ENCODE assay signal across 8 cellular contexts in genomic region chr1:169586395-169587255, GRCh38. TPM values are rescaled to one million over a fixed set of nuclear protein-coding genes. Genes with fewer than 3 reads are reported as not detected.
DNase-seq lines count a peak whose midpoint lies in the region; ATAC-seq and TF ChIP-seq lines count a peak whose summit lies in the region.

Gene F5 (minus strand): TSS chr1:169586481. CDS start chr1:169586386, 95 bp downstream.

- 28% methylated on average over 15 of the region's 15 CpGs; no CpG with 5 or more reads in 1 of the 2 donors for WGBS in transverse colon (ENCODE audit: low coverage in 1 of 2), 2 donors

- H3K4me3 Mint-ChIP-seq in activated naive CD4-positive, alpha-beta T cell treated with anti-CD3 and anti-CD28 coated beads, Interleukin-2, amount 50 U/mL, for 24 hours, result peak within 1 kb of the TSS; percentile 99

- H2AFZ ChIP-seq in parathyroid adenoma, result peak within 1 kb of the TSS; percentile 65

- H3K4me3 ChIP-seq in cardiac muscle cell (no peak within 1 kb of the TSS), parathyroid adenoma (ENCODE audit: low read depth, low read length) (no peak within 1 kb of the TSS), transverse colon (peak within 1 kb of the TSS in 2 of 4 donors; percentile 7 to 35)

- H3K4me1 ChIP-seq in cardiac muscle cell (ENCODE audit: low read depth) (no peaks in the 10 kb centered on the region), parathyroid adenoma (no peaks in the 10 kb centered on the region), transverse colon (peaks cover 0 to 11% (median 4%) of the 10 kb centered on the region in 4 donors)

- peaks cover 18% of the 10 kb centered on the region for H3K36me3 Mint-ChIP-seq in activated naive CD4-positive, alpha-beta T cell treated with anti-CD3 and anti-CD28 coated beads, Interleukin-2, amount 50 U/mL, for 24 hours

- in situ Hi-C loops in transverse colon (cut with MboI; ENCODE audit: low pct_ligation_motif_present in 1 of 4, low pct_unique_long_range_greater_than_20kb in 1 of 4, low sequenced_read_pairs in 3 of 4), result loop anchor here in 1 of 4 donors (25.0 kb wide), 1 partner anchor 226 kb away; no protein-coding TSS in a partner anchor

- H3K9me3 Mint-ChIP-seq in activated naive CD4-positive, alpha-beta T cell treated with anti-CD3 and anti-CD28 coated beads, Interleukin-2, amount 50 U/mL, for 24 hours, result no peaks in the 10 kb centered on the region

- no peaks in the 10 kb centered on the region for H3K36me3 ChIP-seq in cardiac muscle cell
- H3K36me3 ChIP-seq in parathyroid adenoma (ENCODE audit: control insufficient read depth, insufficient read depth, low read length), result no peaks in the 10 kb centered on the region
- H3K36me3 ChIP-seq in transverse colon, result no peaks in the 10 kb centered on the region

- peaks cover 72% of the 10 kb centered on the region for H3K4me1 Mint-ChIP-seq in activated naive CD4-positive, alpha-beta T cell treated with anti-CD3 and anti-CD28 coated beads, Interleukin-2, amount 50 U/mL, for 24 hours

- no peaks in the 10 kb centered on the region for H3K79me2 ChIP-seq in parathyroid adenoma

- no peak within 1 kb of the TSS for H3K9ac ChIP-seq in parathyroid adenoma

- H3K9me3 ChIP-seq in cardiac muscle cell (ENCODE audit: low read depth) (no peaks in the 10 kb centered on the region), parathyroid adenoma (ENCODE audit: control insufficient read depth, low read length) (no peaks in the 10 kb centered on the region), transverse colon (no peaks in the 10 kb centered on the region)

- peak within 1 kb of the TSS; percentile 100 for H3K27ac Mint-ChIP-seq in activated naive CD4-positive, alpha-beta T cell treated with anti-CD3 and anti-CD28 coated beads, Interleukin-2, amount 50 U/mL, for 24 hours

- peak; percentile 82 for DNase-seq in Daoy (ENCODE audit: low read depth)
- DNase-seq in Kasumi-1 (lab: John Stamatoyannopoulos, UW), result peak; percentile 84 to 85
- peak; percentile 87 for DNase-seq in SKM-1 treated with dmso at 0.1 percent for 144 hours (lab: John Stamatoyannopoulos, UW; ENCODE audit: unreplicated experiment)
- DNase-seq in cardiac muscle cell (ENCODE audit: low read depth in 1 of 2, low spot score in 1 of 2), result peak; percentile 75 to 86
- peak; percentile 74 for DNase-seq in transverse colon

- intact Hi-C loops in transverse colon (cut with DNase I; ENCODE audit: low total_unique reads), result no loop called here

- H3K27me3 ChIP-seq in cardiac muscle cell (peaks cover 53% of the 10 kb centered on the region), parathyroid adenoma (ENCODE audit: control insufficient read depth, insufficient read depth, low read length) (no peaks in the 10 kb centered on the region), transverse colon (peaks cover 10% of the 10 kb centered on the region)

- H3K27ac ChIP-seq in cardiac muscle cell, result no peak within 1 kb of the TSS
- H3K27ac ChIP-seq in parathyroid adenoma, result no peak within 1 kb of the TSS
- H3K27ac ChIP-seq in transverse colon, result no peak within 1 kb of the TSS

- no peak for TF ChIP-seq EP300 in transverse colon (IDR thresholded peaks at IDR 0.05; ENCODE audit: low read depth)

- no peak for TF ChIP-seq POLR2A in transverse colon (IDR thresholded peaks at IDR 0.05)

- H3K27me3 Mint-ChIP-seq in activated naive CD4-positive, alpha-beta T cell treated with anti-CD3 and anti-CD28 coated beads, Interleukin-2, amount 50 U/mL, for 24 hours, result no peaks in the 10 kb centered on the region

- peak within 1 kb of the TSS; percentile 16 for H3K4me2 ChIP-seq in parathyroid adenoma (ENCODE audit: low read length)

- ATAC-seq in GM21737 (IDR thresholded peaks at IDR 0.05; ENCODE audit: unreplicated experiment), result peak; percentile 99

- TF ChIP-seq CTCF in cardiac muscle cell (IDR thresholded peaks at IDR 0.05; ENCODE audit: low read depth, low read length) (peak; percentile 67), parathyroid adenoma (IDR thresholded peaks at IDR 0.05) (peak; percentile 40), transverse colon (IDR thresholded peaks at IDR 0.05) (peak; percentile 33 to 66 (median 44))

RNA-seq across cellular contexts. Expression of gene F5, which starts in this region (rescaled TPM):
- total RNA-seq in Daoy (2014; rRNA removed; shearing (Covaris generic)), result not detected in 2 replicates
- total RNA-seq in cardiac muscle cell (not detected in 2 replicates), transverse colon (under 1 TPM in 3 of 4 donors, not detected in 1; 0.32 to 0.82 (median 0.37) TPM)
- 0.01 and 0.17 TPM in 2 replicates for polyA plus RNA-seq in cardiac muscle cell

Comparison
In these comparisons a context has a peak if more than half of its experiments do, and no peak if none do; other contexts are left out.
1. Peak in DNase-seq in Daoy; RNA of the gene not detected or under 1 TPM.
2. Peak in DNase-seq in cardiac muscle cell; RNA of the gene not detected or under 1 TPM.
3. Peak in DNase-seq in transverse colon; RNA of the gene not detected or under 1 TPM.